In the genomic region with DNA sequence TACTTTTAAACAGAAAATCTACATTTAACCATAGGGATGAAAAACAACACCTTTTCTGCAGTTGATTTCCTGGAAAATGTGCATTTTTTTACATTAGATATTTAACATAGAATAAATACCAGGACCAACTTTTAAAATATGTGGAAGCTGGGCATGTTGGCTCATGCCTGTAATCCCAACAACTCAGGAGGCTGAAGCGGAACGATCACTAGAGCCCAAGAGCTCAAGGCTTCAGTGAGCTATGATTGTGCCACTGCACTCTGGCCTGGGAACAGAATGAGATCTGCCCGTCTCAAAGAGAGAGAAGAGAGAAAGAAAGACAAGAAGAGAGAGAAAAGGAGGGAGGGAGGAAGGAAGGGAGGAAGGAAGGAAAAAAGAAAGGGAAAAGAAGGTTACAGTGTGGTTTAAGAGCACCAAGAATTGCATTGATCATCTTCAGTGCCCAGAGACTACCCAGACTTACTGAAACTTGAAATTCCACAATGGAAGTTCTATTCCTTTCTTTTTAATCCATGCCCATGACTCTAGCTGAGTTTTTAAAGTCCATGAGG, we compare ENCODE assay signal across 21 cellular contexts.
A peak's percentile ranks its signal among the peaks of the same experiment; 100 is the strongest.
DNase-seq lines count a peak whose midpoint lies in the region; ATAC-seq and TF ChIP-seq lines count a peak whose summit lies in the region.
"Had no signal": no experiment of that assay in that cellular context is flagged by ENCODE, and none has a peak within 500 bp of the region (broad histone marks: within the 10 kb centered on the region; RNA-seq: fewer than 3 reads in every experiment).

No MANE protein-coding gene starts in this region.

- H3K4me3 ChIP-seq in thyroid gland (replicated peaks in 1 of 3), result no peak overlapping the region
- no peak overlapping the region for H3K4me3 ChIP-seq in vagina
- H3K4me3 ChIP-seq: Peyer's patch had no signal

- H3K27me3 ChIP-seq in foreskin keratinocyte (peaks cover 2% of the 10 kb centered on the region), thyroid gland (no peaks in the 10 kb centered on the region), vagina (no peaks in the 10 kb centered on the region)
- H3K27me3 ChIP-seq: Peyer's patch had no signal

- H3K9me3 ChIP-seq in thyroid gland, result no peaks in the 10 kb centered on the region
- no peaks in the 10 kb centered on the region for H3K9me3 ChIP-seq in vagina
- H3K9me3 ChIP-seq: Peyer's patch had no signal

- H3K4me1 Mint-ChIP-seq in brain, result peaks cover 5% of the 10 kb centered on the region
- H3K4me1 Mint-ChIP-seq: CD4-positive, CD25-positive, alpha-beta regulatory T cell had no signal

- H3K9me3 Mint-ChIP-seq in brain, result peaks cover 0 to 1% (median 0%) of the 10 kb centered on the region in 5 experiments

- no peak for TF ChIP-seq CTCF in brain (conservative IDR thresholded peaks at IDR 0.05)
- TF ChIP-seq CTCF in foreskin keratinocyte (conservative IDR thresholded peaks at IDR 0.05), result no peak
- no peak for TF ChIP-seq CTCF in thyroid gland (IDR thresholded peaks at IDR 0.05)
- no peak for TF ChIP-seq CTCF in vagina (IDR thresholded peaks at IDR 0.05)

- H3K4me1 ChIP-seq in foreskin keratinocyte (peaks cover 10% of the 10 kb centered on the region), thyroid gland (peaks cover 12 to 17% of the 10 kb centered on the region in 2 donors), vagina (no peaks in the 10 kb centered on the region)
- H3K4me1 ChIP-seq: Peyer's patch had no signal

- 34 to 35% methylated on average over 3 of the region's 3 CpGs for WGBS in thyroid gland, 2 donors

- H3K36me3 Mint-ChIP-seq in brain, result no peaks in the 10 kb centered on the region
- H3K36me3 Mint-ChIP-seq: CD4-positive, CD25-positive, alpha-beta regulatory T cell had no signal

- peak overlapping the region; percentile 4 for H3K27ac ChIP-seq in foreskin keratinocyte
- peak overlapping the region; percentile 27 to 54 (median 47) for H3K27ac ChIP-seq in thyroid gland
- H3K27ac ChIP-seq in vagina, result no peak overlapping the region
- H3K27ac ChIP-seq: KMS-11, Peyer's patch had no signal

- no peak overlapping the region for H3K4me3 Mint-ChIP-seq in brain
- H3K4me3 Mint-ChIP-seq: B cell; CD4-positive, CD25-positive, alpha-beta regulatory T cell had no signal

- intact Hi-C loops in thyroid gland (cut with DNase I), result no loop called here
- intact Hi-C loops in vagina (cut with DNase I), result no loop called here

- H3K36me3 ChIP-seq in thyroid gland (no peaks in the 10 kb centered on the region), vagina (no peaks in the 10 kb centered on the region)
- H3K36me3 ChIP-seq: Peyer's patch had no signal

- DNase-seq in NCI-H510A treated with DMSO at 0.1 percent for 48 hours (lab: John Stamatoyannopoulos, UW) (peak; percentile 2), NCI-H510A (lab: John Stamatoyannopoulos, UW) (no peak), foreskin keratinocyte (peak; percentile 36 to 66), thyroid gland (peak; percentile 74 to 76), vagina (ENCODE audit: extremely low spot score in 2 of 2) (no peak), NK-92 (lab: John Stamatoyannopoulos, UW; ENCODE audit: unreplicated experiment) (no peak)
- DNase-seq: CD4-positive, CD25-positive, alpha-beta regulatory T cell; COR-L47; DMS 273 treated with DMSO at 0.1 percent for 48 hours; GDM1; GOT3; NCI-H1417; NCI-H187 treated with DMSO at 0.1 percent for 48 hours; NCI-H446; NK-92 treated with Interleukin-12 subunit alpha and Interleukin-12 subunit beta, amount 100 ng/mL, for 24 hours; Peyer's patch had no signal

- peak overlapping the region in 3 of 5 experiments; percentile 5 to 16 (median 11) for H3K27ac Mint-ChIP-seq in brain
- H3K27ac Mint-ChIP-seq: B cell had no signal

- ATAC-seq in foreskin keratinocyte (peak; percentile 68), GM21576 (IDR thresholded peaks at IDR 0.05; ENCODE audit: unreplicated experiment) (no peak)
- ATAC-seq: Right ventricle myocardium inferior had no signal

- TF ChIP-seq POLR2A in thyroid gland (IDR thresholded peaks at IDR 0.05), result no peak
- no peak for TF ChIP-seq POLR2A in vagina (IDR thresholded peaks at IDR 0.05)

- H3K27me3 Mint-ChIP-seq in brain, result peaks cover 16% of the 10 kb centered on the region

Comparison
In these comparisons a context has a peak if more than half of its experiments do, and no peak if none do; other contexts are left out.
1. DNase-seq: peak in NCI-H510A treated with DMSO at 0.1 percent for 48 hours (single experiment), foreskin keratinocyte (2 of 2) and thyroid gland (2 of 2); none in NCI-H510A (single experiment), vagina (0 of 2) and NK-92 (single experiment).